Comparison of ENCODE assay signal across 35 cellular contexts in genomic region chr2:239037559-239037910, GRCh38.
"Had no signal": no experiment of that assay in that cellular context is flagged by ENCODE, and none has a peak within 500 bp of the region (broad histone marks: within the 10 kb centered on the region; RNA-seq: fewer than 3 reads in every experiment).

No MANE protein-coding gene starts in this region.

- H3K4me3 ChIP-seq: Peyer's patch had no signal

- H3K36me3 Mint-ChIP-seq: activated CD8-positive, alpha-beta memory T cell treated with anti-CD3 and anti-CD28 coated beads, Interleukin-2, amount 10 ng/mL, durations not matched to agents 7 days and 5 days; activated naive CD8-positive, alpha-beta T cell; brain; T-cell had no signal

- FAIRE-seq: bronchial epithelial cell had no signal

- H3K4me1 Mint-ChIP-seq: activated CD4-positive, alpha-beta memory T cell treated with anti-CD3 and anti-CD28 coated beads, Interleukin-2, amount 10 ng/mL, durations not matched to agents 7 days and 5 days; activated CD8-positive, alpha-beta memory T cell treated with anti-CD3 and anti-CD28 coated beads, Interleukin-2, amount 10 ng/mL, durations not matched to agents 7 days and 5 days; activated naive CD8-positive, alpha-beta T cell treated with anti-CD3 and anti-CD28 coated beads, Interleukin-2, amount 50 U/mL, for 24 hours; brain; T-cell had no signal

- H3K4me3 Mint-ChIP-seq: activated CD4-positive, alpha-beta memory T cell treated with anti-CD3 and anti-CD28 coated beads, Interleukin-2, amount 10 ng/mL, durations not matched to agents 7 days and 5 days; activated CD8-positive, alpha-beta memory T cell treated with anti-CD3 and anti-CD28 coated beads, Interleukin-2, amount 10 ng/mL, durations not matched to agents 7 days and 5 days; activated naive CD8-positive, alpha-beta T cell; activated naive CD8-positive, alpha-beta T cell treated with anti-CD3 and anti-CD28 coated beads, Interleukin-2, amount 50 U/mL, for 24 hours; brain; T-cell had no signal

- H3K9me3 Mint-ChIP-seq: activated CD4-positive, alpha-beta memory T cell treated with anti-CD3 and anti-CD28 coated beads, Interleukin-2, amount 10 ng/mL, durations not matched to agents 7 days and 5 days; activated naive CD8-positive, alpha-beta T cell treated with anti-CD3 and anti-CD28 coated beads, Interleukin-2, amount 50 U/mL, for 24 hours; T-cell had no signal

- H3K27ac ChIP-seq: Peyer's patch, WERI-Rb-1 had no signal

- H3K27ac Mint-ChIP-seq: activated CD4-positive, alpha-beta memory T cell treated with anti-CD3 and anti-CD28 coated beads, Interleukin-2, amount 10 ng/mL, durations not matched to agents 7 days and 5 days; activated CD8-positive, alpha-beta memory T cell treated with anti-CD3 and anti-CD28 coated beads, Interleukin-2, amount 10 ng/mL, durations not matched to agents 7 days and 5 days; activated naive CD8-positive, alpha-beta T cell; activated naive CD8-positive, alpha-beta T cell treated with anti-CD3 and anti-CD28 coated beads, Interleukin-2, amount 50 U/mL, for 24 hours; brain; T-cell had no signal

- ATAC-seq: activated CD8-positive, alpha-beta memory T cell treated with anti-CD3 and anti-CD28 coated beads, Interleukin-2, amount 10 ng/mL, durations not matched to agents 7 days and 5 days; activated naive CD8-positive, alpha-beta T cell treated with anti-CD3 and anti-CD28 coated beads, Interleukin-2, amount 50 U/mL, for 24 hours; PC-3; SK-N-SH treated with all-trans-retinoic acid at 6 μM for 48 hours; T-cell had no signal

- H3K36me3 ChIP-seq: Peyer's patch, WERI-Rb-1 had no signal

- DNase-seq: activated CD4-positive, alpha-beta memory T cell treated with anti-CD3 and anti-CD28 coated beads, Interleukin-2, amount 10 ng/mL, durations not matched to agents 7 days and 5 days; activated CD4-positive, alpha-beta T cell treated with anti-CD3 and anti-CD28 coated beads for 1 hour; activated CD4-positive, alpha-beta T cell treated with anti-CD3 and anti-CD28 coated beads for 48 hours; activated CD4-positive, CD25-positive, alpha-beta regulatory T cell; activated CD8-positive, alpha-beta memory T cell treated with anti-CD3 and anti-CD28 coated beads for 24 hours; activated CD8-positive, alpha-beta memory T cell treated with anti-CD3 and anti-CD28 coated beads, Interleukin-2, amount 10 ng/mL, durations not matched to agents 7 days and 5 days; activated CD8-positive, alpha-beta memory T cell treated with anti-CD3 and anti-CD28 coated beads, Interleukin-2, amount 50 U/mL, for 48 hours; activated effector memory CD4-positive, alpha-beta T cell treated with Interleukin-2 at 50 U/mL for 16 hours; activated naive CD8-positive, alpha-beta T cell treated with anti-CD3 and anti-CD28 coated beads, Interleukin-2, amount 50 U/mL, for 24 hours; activated T-cell treated with anti-CD3 and anti-CD28 coated beads, Interleukin-2, amount 50 U/mL, for 48 hours; anterior cingulate cortex; caudate nucleus; NCI-H1092 treated with DMSO at 0.1 percent for 48 hours; NCI-H1417; NCI-H146; NCI-H187; NCI-H2029 treated with DMSO at 0.1 percent for 48 hours; NCI-H2107; NCI-H2171; NCI-H510A; NCI-H526; NCI-H748 treated with DMSO at 0.1 percent for 48 hours; NK-92 treated with Interleukin-12 subunit alpha and Interleukin-12 subunit beta, amount 100 ng/mL, for 24 hours; PC-3; RPMI8226; SIG-M5; T-cell; T-helper 2 cell; T-helper 9 cell; WERI-Rb-1 had no signal

- H3K27me3 ChIP-seq: Peyer's patch had no signal
